ENCODE assay signal across 10 cellular contexts in genomic region chr22:41415554-41415953, GRCh38. TPM values are rescaled to one million over a fixed set of nuclear protein-coding genes. Genes with fewer than 3 reads are reported as not detected.
DNase-seq lines count a peak whose midpoint lies in the region; ATAC-seq and TF ChIP-seq lines count a peak whose summit lies in the region.
"Had no signal": no experiment of that assay in that cellular context is flagged by ENCODE, and none has a peak within 500 bp of the region (broad histone marks: within the 10 kb centered on the region; RNA-seq: fewer than 3 reads in every experiment).

No MANE protein-coding gene starts in this region.

- no peak for TF ChIP-seq EP300 in upper lobe of left lung (IDR thresholded peaks at IDR 0.05)

- TF ChIP-seq CTCF in left ventricle myocardium inferior (IDR thresholded peaks at IDR 0.05; ENCODE audit: borderline replicate concordance), result no peak
- TF ChIP-seq CTCF in ascending aorta (IDR thresholded peaks at IDR 0.05), result no peak
- no peak for TF ChIP-seq CTCF in upper lobe of left lung (IDR thresholded peaks at IDR 0.05)

- no peak for ATAC-seq in naive thymus-derived CD4-positive, alpha-beta T cell
- no peak for ATAC-seq in upper lobe of left lung (ENCODE audit: low FRiP score in 2 of 2)

- peak overlapping the region in 8 of 9 donors; percentile 38 to 99 (median 64) for H3K27ac Mint-ChIP-seq in naive thymus-derived CD4-positive, alpha-beta T cell

- H3K4me1 ChIP-seq in left ventricle myocardium inferior, result peaks cover 89% of the 10 kb centered on the region
- peaks cover 18 to 56% of the 10 kb centered on the region in 2 donors for H3K4me1 ChIP-seq in ascending aorta
- peaks cover 26 to 30% of the 10 kb centered on the region in 2 donors for H3K4me1 ChIP-seq in naive thymus-derived CD4-positive, alpha-beta T cell (ENCODE audit: control insufficient read depth in 2 of 2, insufficient read depth in 2 of 2, low read length in 2 of 2)
- H3K4me1 ChIP-seq in upper lobe of left lung, result peaks cover 57 to 81% (median 63%) of the 10 kb centered on the region in 4 donors

- H3K27me3 Mint-ChIP-seq in naive thymus-derived CD4-positive, alpha-beta T cell, result no peaks in the 10 kb centered on the region

- H3K36me3 ChIP-seq in left ventricle myocardium inferior (no peaks in the 10 kb centered on the region), ascending aorta (no peaks in the 10 kb centered on the region), upper lobe of left lung (no peaks in the 10 kb centered on the region)
- peaks cover 0 to 3% (median 0%) of the 10 kb centered on the region in 3 experiments for H3K36me3 ChIP-seq in naive thymus-derived CD4-positive, alpha-beta T cell (ENCODE audit: control insufficient read depth in 2 of 3, insufficient read depth in 3 of 3, low read length in 3 of 3)

- TF ChIP-seq POLR2A in upper lobe of left lung (IDR thresholded peaks at IDR 0.05), result no peak

- peaks cover 0 to 4% (median 0%) of the 10 kb centered on the region in 5 donors for H3K36me3 Mint-ChIP-seq in naive thymus-derived CD4-positive, alpha-beta T cell

- H3K4me1 Mint-ChIP-seq in naive thymus-derived CD4-positive, alpha-beta T cell, result peaks cover 19 to 45% (median 31%) of the 10 kb centered on the region in 7 donors

- intact Hi-C loops in left ventricle myocardium inferior (cut with micrococcal nuclease) (no loop called here), cardiac septum (cut with DNase I) (no loop called here), ascending aorta (cut with DNase I) (no loop called here)
- intact Hi-C loops in naive thymus-derived CD4-positive, alpha-beta T cell (cut with micrococcal nuclease), result no loop called here

- H3K9me3 ChIP-seq in left ventricle myocardium inferior (replicated peaks) (no peaks in the 10 kb centered on the region), ascending aorta (no peaks in the 10 kb centered on the region), upper lobe of left lung (no peaks in the 10 kb centered on the region)
- no peaks in the 10 kb centered on the region for H3K9me3 ChIP-seq in naive thymus-derived CD4-positive, alpha-beta T cell (ENCODE audit: control insufficient read depth in 2 of 3, low read length in 3 of 3)

- DNase-seq in left ventricle myocardium inferior (no peak), cardiac septum (ENCODE audit: low spot score) (no peak), ascending aorta (ENCODE audit: low spot score in 2 of 2) (no peak), upper lobe of left lung (no peak), HCEC 1CT (no peak), NAMALWA (ENCODE audit: low spot score) (no peak)
- no peak for DNase-seq in naive thymus-derived CD4-positive, alpha-beta T cell
- DNase-seq in stimulated activated CD4-positive, alpha-beta T cell treated with anti-CD3 and anti-CD28 coated beads, Interleukin-4, amount 100 ng/mL, for 24 hours, result no peak
- DNase-seq: effector CD4-positive, alpha-beta T cell; NCI-H146 had no signal

- no peaks in the 10 kb centered on the region for H3K27me3 ChIP-seq in left ventricle myocardium inferior (ENCODE audit: low read depth)
- H3K27me3 ChIP-seq in ascending aorta, result no peaks in the 10 kb centered on the region
- H3K27me3 ChIP-seq in naive thymus-derived CD4-positive, alpha-beta T cell (ENCODE audit: control insufficient read depth in 2 of 2, insufficient read depth in 2 of 2, low read length in 2 of 2), result no peaks in the 10 kb centered on the region
- no peaks in the 10 kb centered on the region for H3K27me3 ChIP-seq in upper lobe of left lung

- H3K9me3 Mint-ChIP-seq in naive thymus-derived CD4-positive, alpha-beta T cell, result no peaks in the 10 kb centered on the region

- H3K4me3 Mint-ChIP-seq in naive thymus-derived CD4-positive, alpha-beta T cell, result peak overlapping the region; percentile 71 to 98 (median 95)

- WGBS in upper lobe of left lung, 2 donors, result 96% methylated on average over 3 to 4 of the region's 4 CpGs

- POLR2A ChIA-PET in naive thymus-derived CD4-positive, alpha-beta T cell (lab: Charles Lee), result no interaction called here

- CTCF ChIA-PET in naive thymus-derived CD4-positive, alpha-beta T cell (lab: Charles Lee), result no interaction called here

- H3K27ac ChIP-seq in left ventricle myocardium inferior (replicated peaks) (peak overlapping the region; percentile 100), ascending aorta (peak overlapping the region; percentile 96 to 99), upper lobe of left lung (peak overlapping the region; percentile 59 to 100 (median 98))
- peak overlapping the region; percentile 100 for H3K27ac ChIP-seq in naive thymus-derived CD4-positive, alpha-beta T cell (ENCODE audit: low read depth, low read length)

- H3K4me3 ChIP-seq in left ventricle myocardium inferior (peak overlapping the region; percentile 79), ascending aorta (peak overlapping the region in 1 of 2 donors; percentile 69), upper lobe of left lung (no peak overlapping the region)
- peak overlapping the region; percentile 14 for H3K4me3 ChIP-seq in naive thymus-derived CD4-positive, alpha-beta T cell (ENCODE audit: low read length)

RNA-seq across cellular contexts. Expression of gene TOB2, which starts 31.0 kb away (rescaled TPM):
- 63.6 TPM for total RNA-seq in left ventricle myocardium inferior
- total RNA-seq in cardiac septum, result 26.9 TPM
- total RNA-seq in ascending aorta, result 55.8 TPM
- 10 to 100 TPM; 19.3 to 37.8 (median 29.8) TPM for total RNA-seq in naive thymus-derived CD4-positive, alpha-beta T cell
- polyA plus RNA-seq in naive thymus-derived CD4-positive, alpha-beta T cell, result 1 to 10 TPM; 8.2 to 9.7 TPM
- total RNA-seq in upper lobe of left lung, result 10 to 100 TPM; 32.8 to 53.6 (median 50.1) TPM

RNA-seq across cellular contexts. Expression of gene TEF, which starts 33.8 kb away (rescaled TPM):
- 20.1 TPM for total RNA-seq in left ventricle myocardium inferior
- total RNA-seq in cardiac septum, result 14.0 TPM
- total RNA-seq in ascending aorta, result 20.2 TPM
- 1 to 10 TPM; 3.8 to 8.4 (median 6.2) TPM for total RNA-seq in naive thymus-derived CD4-positive, alpha-beta T cell
- 1 to 10 TPM; 3.5 to 6.4 TPM for polyA plus RNA-seq in naive thymus-derived CD4-positive, alpha-beta T cell
- 10 to 100 TPM; 12.6 to 41.8 (median 19.4) TPM for total RNA-seq in upper lobe of left lung

RNA-seq across cellular contexts. Expression of gene PHF5A, which starts 52.9 kb away (rescaled TPM):
- total RNA-seq in left ventricle myocardium inferior (23.9 TPM), cardiac septum (22.0 TPM), ascending aorta (4.8 TPM), upper lobe of left lung (10 to 100 TPM in 5 of 6 donors, 1 to 10 TPM in 1; 9.4 to 49.3 (median 31.2) TPM)
- 10 to 100 TPM; 27.8 to 63.9 (median 36.0) TPM for total RNA-seq in naive thymus-derived CD4-positive, alpha-beta T cell
- polyA plus RNA-seq in naive thymus-derived CD4-positive, alpha-beta T cell, result 10 to 100 TPM; 22.4 to 25.8 TPM

RNA-seq across cellular contexts. Expression of gene ACO2, which starts 53.4 kb away (rescaled TPM):
- 851 TPM for total RNA-seq in left ventricle myocardium inferior
- 662 TPM for total RNA-seq in cardiac septum
- 81.1 TPM for total RNA-seq in ascending aorta
- total RNA-seq in naive thymus-derived CD4-positive, alpha-beta T cell, result 10 to 100 TPM; 64.5 to 84.8 (median 70.3) TPM
- polyA plus RNA-seq in naive thymus-derived CD4-positive, alpha-beta T cell, result 100 to 1,000 TPM in 1 of 2 donors, 10 to 100 TPM in 1; 60.5 to 101 TPM
- total RNA-seq in upper lobe of left lung, result 100 to 1,000 TPM in 1 of 6 donors, 10 to 100 TPM in 5; 51.3 to 102 (median 83.4) TPM

Comparison
In these comparisons a context has a peak if more than half of its experiments do, and no peak if none do; other contexts are left out.
1. H3K4me3 ChIP-seq: peak in left ventricle myocardium inferior (single experiment) and naive thymus-derived CD4-positive, alpha-beta T cell (single experiment); none in upper lobe of left lung (0 of 4).
2. Peak in every context shown above with its lines, with median percentiles within 50 percentile points of each other: H3K27ac ChIP-seq.